ENCODE assay signal across 8 cellular contexts in genomic region chr3:129934234-129935123, GRCh38. TPM values are rescaled to one million over a fixed set of nuclear protein-coding genes. Genes with fewer than 3 reads are reported as not detected.
A peak's percentile ranks its signal among the peaks of the same experiment; 100 is the strongest.
DNase-seq lines count a peak whose midpoint lies in the region; ATAC-seq and TF ChIP-seq lines count a peak whose summit lies in the region.
"Had no signal": no experiment of that assay in that cellular context is flagged by ENCODE, and none has a peak within 500 bp of the region (broad histone marks: within the 10 kb centered on the region; RNA-seq: fewer than 3 reads in every experiment).

No MANE protein-coding gene starts in this region.

- H3K4me3 Mint-ChIP-seq in activated T-helper 2 cell treated with anti-CD3 and anti-CD28 coated beads, Interferon-gamma antibody, Interleukin-2, Interleukin-4, amounts not matched to agents 10 μg/mL and 5 μg/mL and 100 μg/mL, durations not matched to agents 14 hours and 24 hours and 36 hours (ENCODE audit: low read depth) = no peak overlapping the region
- H3K4me3 Mint-ChIP-seq: activated naive CD4-positive, alpha-beta T cell treated with anti-CD3 and anti-CD28 coated beads, Interleukin-2, amount 50 U/mL, for 24 hours had no signal

- H3K27ac ChIP-seq in upper lobe of right lung = no peak overlapping the region

- no peaks in the 10 kb centered on the region for H3K27me3 ChIP-seq in upper lobe of right lung

- no peaks in the 10 kb centered on the region for H3K36me3 ChIP-seq in upper lobe of right lung

- ATAC-seq in upper lobe of right lung = peak; percentile 76

- no peak overlapping the region for H3K4me3 ChIP-seq in Jurkat, Clone E6-1 (ENCODE audit: low read length)
- no peak overlapping the region for H3K4me3 ChIP-seq in upper lobe of right lung

- no peaks in the 10 kb centered on the region for H3K36me3 Mint-ChIP-seq in activated T-helper 2 cell treated with anti-CD3 and anti-CD28 coated beads, Interferon-gamma antibody, Interleukin-2, Interleukin-4, amounts not matched to agents 10 μg/mL and 5 μg/mL and 100 μg/mL, durations not matched to agents 14 hours and 24 hours and 36 hours (ENCODE audit: low read depth)

- peaks cover 3% of the 10 kb centered on the region for H3K27me3 Mint-ChIP-seq in activated T-helper 2 cell treated with anti-CD3 and anti-CD28 coated beads, Interferon-gamma antibody, Interleukin-2, Interleukin-4, amounts not matched to agents 10 μg/mL and 5 μg/mL and 100 μg/mL, durations not matched to agents 14 hours and 24 hours and 36 hours (ENCODE audit: low read depth)

- H3K9me3 Mint-ChIP-seq in activated T-helper 2 cell treated with anti-CD3 and anti-CD28 coated beads, Interferon-gamma antibody, Interleukin-2, Interleukin-4, amounts not matched to agents 10 μg/mL and 5 μg/mL and 100 μg/mL, durations not matched to agents 14 hours and 24 hours and 36 hours = peaks cover 8% of the 10 kb centered on the region

- H3K4me1 Mint-ChIP-seq in activated T-helper 2 cell treated with anti-CD3 and anti-CD28 coated beads, Interferon-gamma antibody, Interleukin-2, Interleukin-4, amounts not matched to agents 10 μg/mL and 5 μg/mL and 100 μg/mL, durations not matched to agents 14 hours and 24 hours and 36 hours (ENCODE audit: low read depth) = peaks cover 7% of the 10 kb centered on the region

- DNase-seq in ELR (ENCODE audit: low read depth) (peak; percentile 38), T-helper 2 cell (peak in 3 of 5 experiments; percentile 4 to 24 (median 13)), mucosa of gallbladder (ENCODE audit: low spot score) (peak; percentile 27), upper lobe of right lung (no peak)
- DNase-seq in Jurkat, Clone E6-1 (ENCODE audit: low read depth, low spot score) = peak; percentile 8
- DNase-seq in effector CD4-positive, alpha-beta T cell = peak; percentile 10
- DNase-seq in activated T-helper 2 cell treated with anti-CD3 and anti-CD28 coated beads, Interferon-gamma antibody, Interleukin-2, Interleukin-4, amounts not matched to agents 10 μg/mL and 5 μg/mL and 100 μg/mL, durations not matched to agents 14 hours and 24 hours and 36 hours (ENCODE audit: low spot score) = no peak

- intact Hi-C loops in upper lobe of right lung (cut with DNase I) = loop anchor here (10.0 kb wide), 1 partner anchor 300 kb away; no protein-coding TSS in a partner anchor
- intact Hi-C loops in activated T-helper 2 cell treated with anti-CD3 and anti-CD28 coated beads, Interferon-gamma antibody, Interleukin-2, Interleukin-4, amounts not matched to agents 10 μg/mL and 5 μg/mL and 100 μg/mL, durations not matched to agents 14 hours and 24 hours and 36 hours (cut with micrococcal nuclease) = loop anchor here (1.0 to 5.0 kb wide), 4 partner anchors 106 to 444 kb away; no protein-coding TSS in a partner anchor

- no peak overlapping the region for H3K27ac Mint-ChIP-seq in activated T-helper 2 cell treated with anti-CD3 and anti-CD28 coated beads, Interferon-gamma antibody, Interleukin-2, Interleukin-4, amounts not matched to agents 10 μg/mL and 5 μg/mL and 100 μg/mL, durations not matched to agents 14 hours and 24 hours and 36 hours
- H3K27ac Mint-ChIP-seq: activated naive CD4-positive, alpha-beta T cell treated with anti-CD3 and anti-CD28 coated beads, Interleukin-2, amount 50 U/mL, for 24 hours had no signal

- H3K9me3 ChIP-seq in upper lobe of right lung = no peaks in the 10 kb centered on the region

- peak; percentile 94 for TF ChIP-seq CTCF in upper lobe of right lung (IDR thresholded peaks at IDR 0.05)

- H3K4me1 ChIP-seq in upper lobe of right lung = no peaks in the 10 kb centered on the region

RNA-seq across cellular contexts. Expression of gene TRH, which starts 40.0 kb away (rescaled TPM):
- not detected for polyA plus RNA-seq in Jurkat, Clone E6-1 (2012; ENCODE audit: insufficient read depth, insufficient read length)
- total RNA-seq in mucosa of gallbladder (not detected), upper lobe of right lung (not detected)
- total RNA-seq in activated T-helper 2 cell treated with anti-CD3 and anti-CD28 coated beads, Interferon-gamma antibody, Interleukin-2, Interleukin-4, amounts not matched to agents 10 μg/mL and 5 μg/mL and 100 μg/mL, durations not matched to agents 14 hours and 24 hours and 36 hours = not detected in 2 replicates

RNA-seq across cellular contexts. Expression of gene TMCC1, which starts 41.0 kb away (rescaled TPM):
- polyA plus RNA-seq in Jurkat, Clone E6-1 (2012; ENCODE audit: insufficient read depth, insufficient read length) = 11.2 TPM
- total RNA-seq in mucosa of gallbladder = 52.9 TPM
- total RNA-seq in upper lobe of right lung = 42.3 TPM
- 18.0 and 21.3 TPM in 2 replicates for total RNA-seq in activated T-helper 2 cell treated with anti-CD3 and anti-CD28 coated beads, Interferon-gamma antibody, Interleukin-2, Interleukin-4, amounts not matched to agents 10 μg/mL and 5 μg/mL and 100 μg/mL, durations not matched to agents 14 hours and 24 hours and 36 hours

Comparison
In these comparisons a context has a peak if more than half of its experiments do, and no peak if none do; other contexts are left out.
1. DNase-seq: peak in ELR (single experiment), Jurkat, Clone E6-1 (single experiment), T-helper 2 cell (3 of 5), effector CD4-positive, alpha-beta T cell (single experiment) and mucosa of gallbladder (single experiment); none in upper lobe of right lung (single experiment) and activated T-helper 2 cell treated with anti-CD3 and anti-CD28 coated beads, Interferon-gamma antibody, Interleukin-2, Interleukin-4, amounts not matched to agents 10 μg/mL and 5 μg/mL and 100 μg/mL, durations not matched to agents 14 hours and 24 hours and 36 hours (single experiment).